Comparison of ENCODE assay signal across 1 cellular context in the genomic region with DNA sequence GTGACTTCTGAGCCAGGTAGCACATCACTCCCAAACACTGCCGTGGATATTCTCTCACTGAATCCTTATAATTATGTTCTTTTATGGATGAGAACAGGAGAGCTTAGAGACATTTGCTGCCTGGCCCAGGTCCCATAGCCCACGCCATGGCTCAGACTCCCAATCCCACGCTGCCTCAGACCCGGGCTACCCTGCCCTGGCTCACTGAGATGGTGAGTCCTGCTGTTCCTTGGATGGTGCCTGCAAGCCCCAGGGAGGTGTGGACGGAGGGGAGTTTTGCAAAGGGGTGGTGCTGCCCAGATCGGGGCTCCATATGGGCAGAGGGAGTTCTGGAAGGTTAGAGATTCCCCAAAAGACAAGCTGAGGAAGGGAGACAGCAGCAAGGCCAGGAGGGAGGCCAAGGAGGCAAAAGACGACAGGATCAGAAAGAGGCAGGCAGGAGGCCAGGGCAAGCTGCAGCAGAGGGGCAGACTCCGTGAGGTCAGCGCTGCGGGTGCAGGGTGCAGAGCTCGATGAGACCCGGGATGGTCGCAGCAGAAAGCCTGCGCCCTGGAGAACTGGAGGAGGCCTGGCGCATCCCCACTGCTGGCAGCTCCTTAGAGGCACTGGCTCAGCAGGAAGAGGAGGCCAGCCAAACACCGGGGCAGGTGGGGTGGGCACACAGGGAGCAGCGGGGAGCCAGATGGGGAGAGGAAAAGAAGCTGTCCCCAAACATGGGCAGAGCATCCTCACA.
TF ChIP-seq lines count a peak whose summit lies in the region.

No MANE protein-coding gene starts in this region.

TF ChIP-seq in WTC11, 78 proteins besides CTCF, POLR2A, EP300 and RAD21 (continued from another document):
- TF ChIP-seq, protein P1, sequence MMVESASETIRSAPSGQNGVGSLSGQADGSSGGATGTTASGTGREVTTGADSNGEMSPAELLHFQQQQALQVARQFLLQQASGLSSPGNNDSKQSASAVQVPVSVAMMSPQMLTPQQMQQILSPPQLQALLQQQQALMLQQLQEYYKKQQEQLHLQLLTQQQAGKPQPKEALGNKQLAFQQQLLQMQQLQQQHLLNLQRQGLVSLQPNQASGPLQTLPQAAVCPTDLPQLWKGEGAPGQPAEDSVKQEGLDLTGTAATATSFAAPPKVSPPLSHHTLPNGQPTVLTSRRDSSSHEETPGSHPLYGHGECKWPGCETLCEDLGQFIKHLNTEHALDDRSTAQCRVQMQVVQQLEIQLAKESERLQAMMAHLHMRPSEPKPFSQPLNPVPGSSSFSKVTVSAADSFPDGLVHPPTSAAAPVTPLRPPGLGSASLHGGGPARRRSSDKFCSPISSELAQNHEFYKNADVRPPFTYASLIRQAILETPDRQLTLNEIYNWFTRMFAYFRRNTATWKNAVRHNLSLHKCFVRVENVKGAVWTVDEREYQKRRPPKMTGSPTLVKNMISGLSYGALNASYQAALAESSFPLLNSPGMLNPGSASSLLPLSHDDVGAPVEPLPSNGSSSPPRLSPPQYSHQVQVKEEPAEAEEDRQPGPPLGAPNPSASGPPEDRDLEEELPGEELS (CRISPR knock-in tag; IDR thresholded peaks at IDR 0.05), result no peak
- TF ChIP-seq ZNF671 (CRISPR knock-in tag; IDR thresholded peaks at IDR 0.05) (no peak), PREB (CRISPR knock-in tag; IDR thresholded peaks at IDR 0.05; ENCODE audit: borderline replicate concordance) (no peak), PRRX2 (CRISPR knock-in tag; IDR thresholded peaks at IDR 0.05) (no peak)
- TF ChIP-seq, protein P2, sequence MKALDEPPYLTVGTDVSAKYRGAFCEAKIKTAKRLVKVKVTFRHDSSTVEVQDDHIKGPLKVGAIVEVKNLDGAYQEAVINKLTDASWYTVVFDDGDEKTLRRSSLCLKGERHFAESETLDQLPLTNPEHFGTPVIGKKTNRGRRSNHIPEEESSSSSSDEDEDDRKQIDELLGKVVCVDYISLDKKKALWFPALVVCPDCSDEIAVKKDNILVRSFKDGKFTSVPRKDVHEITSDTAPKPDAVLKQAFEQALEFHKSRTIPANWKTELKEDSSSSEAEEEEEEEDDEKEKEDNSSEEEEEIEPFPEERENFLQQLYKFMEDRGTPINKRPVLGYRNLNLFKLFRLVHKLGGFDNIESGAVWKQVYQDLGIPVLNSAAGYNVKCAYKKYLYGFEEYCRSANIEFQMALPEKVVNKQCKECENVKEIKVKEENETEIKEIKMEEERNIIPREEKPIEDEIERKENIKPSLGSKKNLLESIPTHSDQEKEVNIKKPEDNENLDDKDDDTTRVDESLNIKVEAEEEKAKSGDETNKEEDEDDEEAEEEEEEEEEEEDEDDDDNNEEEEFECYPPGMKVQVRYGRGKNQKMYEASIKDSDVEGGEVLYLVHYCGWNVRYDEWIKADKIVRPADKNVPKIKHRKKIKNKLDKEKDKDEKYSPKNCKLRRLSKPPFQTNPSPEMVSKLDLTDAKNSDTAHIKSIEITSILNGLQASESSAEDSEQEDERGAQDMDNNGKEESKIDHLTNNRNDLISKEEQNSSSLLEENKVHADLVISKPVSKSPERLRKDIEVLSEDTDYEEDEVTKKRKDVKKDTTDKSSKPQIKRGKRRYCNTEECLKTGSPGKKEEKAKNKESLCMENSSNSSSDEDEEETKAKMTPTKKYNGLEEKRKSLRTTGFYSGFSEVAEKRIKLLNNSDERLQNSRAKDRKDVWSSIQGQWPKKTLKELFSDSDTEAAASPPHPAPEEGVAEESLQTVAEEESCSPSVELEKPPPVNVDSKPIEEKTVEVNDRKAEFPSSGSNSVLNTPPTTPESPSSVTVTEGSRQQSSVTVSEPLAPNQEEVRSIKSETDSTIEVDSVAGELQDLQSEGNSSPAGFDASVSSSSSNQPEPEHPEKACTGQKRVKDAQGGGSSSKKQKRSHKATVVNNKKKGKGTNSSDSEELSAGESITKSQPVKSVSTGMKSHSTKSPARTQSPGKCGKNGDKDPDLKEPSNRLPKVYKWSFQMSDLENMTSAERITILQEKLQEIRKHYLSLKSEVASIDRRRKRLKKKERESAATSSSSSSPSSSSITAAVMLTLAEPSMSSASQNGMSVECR (CRISPR knock-in tag; IDR thresholded peaks at IDR 0.05; ENCODE audit: borderline replicate concordance), result no peak
